In genomic region chr3:49794926-49795905, GRCh38 we compare ENCODE assay signal across 25 cellular contexts. TPM values are rescaled to one million over a fixed set of nuclear protein-coding genes. Genes with fewer than 3 reads are reported as not detected.
DNase-seq lines count a peak whose midpoint lies in the region; ATAC-seq, FAIRE-seq and TF ChIP-seq lines count a peak whose summit lies in the region.
"Had no signal": no experiment of that assay in that cellular context is flagged by ENCODE, and none has a peak within 500 bp of the region (broad histone marks: within the 10 kb centered on the region; RNA-seq: fewer than 3 reads in every experiment).

No MANE protein-coding gene starts in this region.

- ATAC-seq in GM23338: peak; percentile 31
- ATAC-seq in naive thymus-derived CD4-positive, alpha-beta T cell: no peak
- no peak for ATAC-seq in mucosa of descending colon
- ATAC-seq: CD8-positive, alpha-beta T cell had no signal

- H3K27me3 Mint-ChIP-seq in GM23338 (ENCODE audit: insufficient read depth, low read depth, poor library complexity): peaks cover 6% of the 10 kb centered on the region
- H3K27me3 Mint-ChIP-seq in naive thymus-derived CD4-positive, alpha-beta T cell: peaks cover 0 to 13% (median 0%) of the 10 kb centered on the region in 5 donors
- H3K27me3 Mint-ChIP-seq: B cell, IgD-negative memory B cell had no signal

- H3K36me3 Mint-ChIP-seq in GM23338 (ENCODE audit: low read depth): no peaks in the 10 kb centered on the region
- no peaks in the 10 kb centered on the region for H3K36me3 Mint-ChIP-seq in naive thymus-derived CD4-positive, alpha-beta T cell
- H3K36me3 Mint-ChIP-seq: CD8-positive, alpha-beta T cell; IgD-negative memory B cell had no signal

- CTCF ChIA-PET in H1 (lab: Charles Lee; ENCODE audit: partially characterized antibody): interaction anchor here (0.8 to 1.9 kb wide), 5 partner anchors 9 to 94 kb away, joined by 4 to 8 read pairs (median 6); partner anchors contain the start of genes INKA1 and IP6K1
- CTCF ChIA-PET in naive thymus-derived CD4-positive, alpha-beta T cell (lab: Charles Lee): interaction anchor here (1.6 to 1.8 kb wide), 2 partner anchors 8 to 44 kb away, joined by 4 to 5 read pairs; partner anchors contain the start of gene INKA1

- no peak for TF ChIP-seq RAD21 in H1 (IDR thresholded peaks at IDR 0.05 in 1 of 2, conservative IDR thresholded peaks at IDR 0.05 in 1 of 2; ENCODE audit: low read depth in 2 of 2, low read length in 2 of 2)

- H3K79me2 ChIP-seq in GM23338 (replicated peaks; ENCODE audit: insufficient read depth) (no peaks in the 10 kb centered on the region), H1 (ENCODE audit: control insufficient read depth in 1 of 2, insufficient read depth in 2 of 2, low read length in 2 of 2) (no peaks in the 10 kb centered on the region)

- H3K23ac ChIP-seq in H1 (ENCODE audit: insufficient read length): no peak overlapping the region

- H3K27me3 ChIP-seq in GM23338 (ENCODE audit: insufficient read depth) (no peaks in the 10 kb centered on the region), H1 (replicated peaks in 1 of 4; ENCODE audit: control insufficient read depth in 3 of 4, extremely low read depth in 1 of 4, insufficient read depth in 3 of 4, low read length in 3 of 4) (peaks cover 0 to 2% (median 0%) of the 10 kb centered on the region in 4 experiments; a peak in 2 of 7 replicates), spleen (replicated peaks in 1 of 7) (no peaks in the 10 kb centered on the region)
- no peaks in the 10 kb centered on the region for H3K27me3 ChIP-seq in naive thymus-derived CD4-positive, alpha-beta T cell (ENCODE audit: control insufficient read depth in 2 of 2, insufficient read depth in 2 of 2, low read length in 2 of 2)

- no peak overlapping the region for H3K4me3 Mint-ChIP-seq in GM23338
- no peak overlapping the region for H3K4me3 Mint-ChIP-seq in naive thymus-derived CD4-positive, alpha-beta T cell
- H3K4me3 Mint-ChIP-seq: B cell; CD8-positive, alpha-beta T cell; HFFc6; IgD-negative memory B cell had no signal

- intact Hi-C loops in spleen (cut with DNase I; ENCODE audit: low total_unique reads): no loop called here
- intact Hi-C loops in naive thymus-derived CD4-positive, alpha-beta T cell (cut with micrococcal nuclease): no loop called here
- intact Hi-C loops in mucosa of descending colon (cut with DNase I, micrococcal nuclease): no loop called here

- H4K20me1 ChIP-seq in GM23338 (replicated peaks; ENCODE audit: insufficient read depth): no peaks in the 10 kb centered on the region
- peaks cover 0 to 2% of the 10 kb centered on the region in 2 experiments for H4K20me1 ChIP-seq in H1 (replicated peaks in 1 of 2; ENCODE audit: control insufficient read depth in 1 of 2, insufficient read depth in 2 of 2, low read length in 2 of 2)

- peak overlapping the region; percentile 32 for H4K91ac ChIP-seq in H1 (replicated peaks; ENCODE audit: insufficient read length, low read length)

- H3K9me3 Mint-ChIP-seq in GM23338: no peaks in the 10 kb centered on the region
- no peaks in the 10 kb centered on the region for H3K9me3 Mint-ChIP-seq in naive thymus-derived CD4-positive, alpha-beta T cell
- H3K9me3 Mint-ChIP-seq: CD8-positive, alpha-beta T cell; HFFc6; IgD-negative memory B cell had no signal

- TF ChIP-seq EP300 in H1 (IDR thresholded peaks at IDR 0.05; ENCODE audit: borderline replicate concordance in 1 of 2, low read depth in 2 of 2, low read length in 2 of 2): no peak

- H3K9me2 ChIP-seq in GM23338 (ENCODE audit: insufficient read depth): no peaks in the 10 kb centered on the region

- TF ChIP-seq CTCF in GM23338 (conservative IDR thresholded peaks at IDR 0.05; ENCODE audit: low read depth in 2 of 2): no peak
- no peak for TF ChIP-seq CTCF in H1 (IDR thresholded peaks at IDR 0.05; ENCODE audit: control extremely low read depth in 1 of 3, insufficient read depth in 1 of 3, low read depth in 1 of 3, low read length in 3 of 3)
- TF ChIP-seq CTCF in spleen (IDR thresholded peaks at IDR 0.05 in 8 of 11, conservative IDR thresholded peaks at IDR 0.05 in 3 of 11): no peak
- TF ChIP-seq CTCF in mucosa of descending colon (IDR thresholded peaks at IDR 0.05): no peak

- no peaks in the 10 kb centered on the region for H3K36me3 ChIP-seq in GM23338 (ENCODE audit: insufficient read depth)
- no peaks in the 10 kb centered on the region for H3K36me3 ChIP-seq in H1 (ENCODE audit: control insufficient read depth in 2 of 4, insufficient read depth in 4 of 4, low read length in 3 of 4)
- H3K36me3 ChIP-seq in spleen: no peaks in the 10 kb centered on the region
- no peaks in the 10 kb centered on the region for H3K36me3 ChIP-seq in naive thymus-derived CD4-positive, alpha-beta T cell (ENCODE audit: control insufficient read depth in 2 of 3, insufficient read depth in 3 of 3, low read length in 3 of 3)
- H3K36me3 ChIP-seq in mucosa of descending colon (ENCODE audit: low read depth): no peaks in the 10 kb centered on the region
- H3K36me3 ChIP-seq: HAP-1 had no signal

- no peak overlapping the region for H2BK15ac ChIP-seq in H1 (ENCODE audit: low read length)

- H2BK20ac ChIP-seq in H1 (ENCODE audit: low read length): no peak overlapping the region

- H3K27ac ChIP-seq in GM23338 (ENCODE audit: low read depth) (no peak overlapping the region), H1 (ENCODE audit: low read depth, low read length) (no peak overlapping the region), spleen (no peak overlapping the region)
- no peak overlapping the region for H3K27ac ChIP-seq in naive thymus-derived CD4-positive, alpha-beta T cell (ENCODE audit: low read depth, low read length)
- H3K27ac ChIP-seq: C4-2B, KMS-11 had no signal

- H2BK120ac ChIP-seq in H1 (replicated peaks; ENCODE audit: low read depth, low read length): no peak overlapping the region

- H3K9me3 ChIP-seq in H1 (ENCODE audit: insufficient read depth in 2 of 2, low read depth in 1 of 2, low read length in 1 of 2) (no peaks in the 10 kb centered on the region), spleen (no peaks in the 10 kb centered on the region), mucosa of descending colon (no peaks in the 10 kb centered on the region)
- H3K9me3 ChIP-seq in naive thymus-derived CD4-positive, alpha-beta T cell (ENCODE audit: control insufficient read depth in 2 of 3, low read length in 3 of 3): no peaks in the 10 kb centered on the region
- H3K9me3 ChIP-seq: HAP-1 had no signal

- H3K4me1 Mint-ChIP-seq in GM23338: no peaks in the 10 kb centered on the region; the same call in 2 of the 3 replicates
- peaks cover 0 to 4% (median 2%) of the 10 kb centered on the region in 7 donors for H3K4me1 Mint-ChIP-seq in naive thymus-derived CD4-positive, alpha-beta T cell

- no peaks in the 10 kb centered on the region for H3K4me1 ChIP-seq in GM23338 (ENCODE audit: insufficient read depth)
- H3K4me1 ChIP-seq in H1 (replicated peaks in 1 of 4; ENCODE audit: control insufficient read depth in 3 of 4, insufficient read depth in 4 of 4, low read length in 3 of 4): no peaks in the 10 kb centered on the region
- H3K4me1 ChIP-seq in spleen: no peaks in the 10 kb centered on the region
- no peaks in the 10 kb centered on the region for H3K4me1 ChIP-seq in naive thymus-derived CD4-positive, alpha-beta T cell (ENCODE audit: control insufficient read depth in 2 of 2, insufficient read depth in 2 of 2, low read length in 2 of 2)
- no peaks in the 10 kb centered on the region for H3K4me1 ChIP-seq in mucosa of descending colon (ENCODE audit: low read depth)
- H3K4me1 ChIP-seq: HAP-1 had no signal

- no peak overlapping the region for H2BK5ac ChIP-seq in H1 (ENCODE audit: low read depth, low read length)

- H3K56ac ChIP-seq in H1 (replicated peaks; ENCODE audit: insufficient read length, low read depth, low read length): no peak overlapping the region

- H3K4me3 ChIP-seq in GM23338 (no peak overlapping the region), H1 (ENCODE audit: extremely low read depth in 1 of 4, insufficient read depth in 2 of 4, low read depth in 3 of 4, low read length in 4 of 4) (no peak overlapping the region), spleen (no peak overlapping the region), mucosa of descending colon (no peak overlapping the region)
- no peak overlapping the region for H3K4me3 ChIP-seq in naive thymus-derived CD4-positive, alpha-beta T cell (ENCODE audit: low read length)
- H3K4me3 ChIP-seq: HAP-1 had no signal

- DNase-seq in D341Med (ENCODE audit: low spot score): peak; percentile 12
- no peak for DNase-seq in GM23338 (ENCODE audit: low spot score)
- DNase-seq in H1 (ENCODE audit: low read depth in 1 of 2, low spot score in 2 of 2): no peak
- DNase-seq in spleen: peak; percentile 63
- DNase-seq in naive thymus-derived CD4-positive, alpha-beta T cell: no peak
- DNase-seq in mucosa of descending colon: no peak
- DNase-seq in anterior cingulate cortex (lab: John Stamatoyannopoulos, UW): no peak
- DNase-seq: CD8-positive, alpha-beta T cell; DMS153; DND-41; HFFc6; NCI-H1048; NCI-H1417; NCI-H1694; NCI-H2029 treated with DMSO at 0.1 percent for 48 hours; NCI-H2227 treated with DMSO at 0.1 percent for 48 hours; NCI-H526 treated with DMSO at 0.1 percent for 48 hours; SHP77 treated with DMSO at 0.1 percent for 48 hours; SW 1271 had no signal

- WGBS in H1 (ENCODE audit: extremely low coverage in 1 of 2, insufficient coverage in 1 of 2, insufficient read length in 1 of 2, insufficient replicate concordance in 2 of 2, low coverage in 1 of 2, low lambda C conversion rate in 2 of 2, missing lambda C conversion rate in 1 of 2), 2 experiments: 94% methylated on average over 24 of the region's 24 CpGs; no CpG with 5 or more reads in 1 of the 2 experiments
- WGBS in spleen, 5 donors: 86 to 96% (median 90%) methylated on average over 16 to 24 of the region's 24 CpGs

- no peak overlapping the region for H3K14ac ChIP-seq in H1 (ENCODE audit: insufficient read length)

- H3F3A ChIP-seq in GM23338 (replicated peaks; ENCODE audit: low read depth): no peaks in the 10 kb centered on the region

- POLR2A ChIA-PET in H1 (lab: Charles Lee; ENCODE audit: partially characterized antibody): interaction anchor here (0.8 to 1.4 kb wide), 5 partner anchors 10 to 83 kb away, joined by 3 to 4 read pairs (median 3); no protein-coding TSS in a partner anchor
- POLR2A ChIA-PET in naive thymus-derived CD4-positive, alpha-beta T cell (lab: Charles Lee): no interaction called here

- H3K4me2 ChIP-seq in GM23338: no peak overlapping the region
- H3K4me2 ChIP-seq in H1 (ENCODE audit: insufficient read depth in 1 of 2, low read depth in 2 of 2, low read length in 2 of 2): no peak overlapping the region
- H3K4me2 ChIP-seq: KMS-11 had no signal

- no peak overlapping the region for H4K5ac ChIP-seq in H1 (ENCODE audit: insufficient read length, low read depth, low read length)

- H4K8ac ChIP-seq in H1 (ENCODE audit: extremely low read depth, insufficient read depth, low read length): no peak overlapping the region

- H2AFZ ChIP-seq in GM23338: no peak overlapping the region
- H2AFZ ChIP-seq in H1 (ENCODE audit: low read length): no peak overlapping the region

- TF ChIP-seq POLR2A in H1 (IDR thresholded peaks at IDR 0.05; ENCODE audit: control extremely low read depth in 1 of 2, low read depth in 2 of 2, low read length in 2 of 2): no peak
- TF ChIP-seq POLR2A in spleen (IDR thresholded peaks at IDR 0.05): no peak

- 0 out of 2 replicates have a peak overlapping the region, but pooled peaks have one; percentile 39 for H2BK12ac ChIP-seq in H1 (ENCODE audit: low read depth, low read length)

- H3K9ac ChIP-seq in H1 (replicated peaks in 1 of 4; ENCODE audit: extremely low read depth in 1 of 4, low read depth in 3 of 4, low read length in 3 of 4): no peak overlapping the region
- H3K9ac ChIP-seq: KMS-11 had no signal

- no peak overlapping the region for H3K18ac ChIP-seq in H1 (ENCODE audit: extremely low read depth, low read length)

- H3K4ac ChIP-seq in H1 (replicated peaks; ENCODE audit: insufficient read length, low read depth, low read length): no peak overlapping the region

- H3K79me1 ChIP-seq in H1 (ENCODE audit: low read depth, low read length): no peaks in the 10 kb centered on the region

- H3K27ac Mint-ChIP-seq in GM23338: no peak overlapping the region
- H3K27ac Mint-ChIP-seq in naive thymus-derived CD4-positive, alpha-beta T cell: peak overlapping the region in 1 of 9 donors; percentile 27
- H3K27ac Mint-ChIP-seq: B cell; CD8-positive, alpha-beta T cell; HFFc6 had no signal

- no peak overlapping the region for H2AK5ac ChIP-seq in H1 (ENCODE audit: low read depth, low read length)

- no peak for FAIRE-seq in H1 (lab: Jason Lieb, UNC)

- H3K23me2 ChIP-seq in H1 (ENCODE audit: low read depth, low read length): no peaks in the 10 kb centered on the region

RNA-seq across cellular contexts. Expression of gene CDHR4, which starts 4.5 kb away (rescaled TPM):
- total RNA-seq in GM23338 (2014; rRNA removed; shearing (Covaris generic)): 0.24 TPM in 1 of 2 replicates, not detected in the other
- 0.26 and 0.28 TPM in 2 replicates for polyA plus RNA-seq in GM23338 (2016; fragmentation: Nextera tagmentation; extraction: Ambion mirVana)
- 0.50 and 0.54 TPM in 2 replicates for total RNA-seq in H1 (2021; fragmentation: NEBNext Ultra II Directional; extraction: Animal tissue kit (Norgen Biotek cat#: 25700))
- 0.60 and 0.96 TPM in 2 replicates for polyA plus RNA-seq in H1 (2011; rRNA removed)
- polyA plus RNA-seq in H1 (2011; cell fraction: cytosol; rRNA removed): 0.89 TPM
- 6.2 TPM for polyA plus RNA-seq in H1 (2011; cell fraction: nucleus; rRNA removed)
- 0.38 to 0.50 TPM (median 0.42 TPM) in 4 replicates for polyA plus RNA-seq in H1 (2012, experiment 1 of 2)
- not detected for polyA plus RNA-seq in H1 (2012, experiment 2 of 2)
- 0.18 TPM for polyA plus RNA-seq in H1 (2013, experiment 1 of 2)
- 0.17 TPM for polyA plus RNA-seq in H1 (2013, experiment 2 of 2)
- polyA minus RNA-seq in H1 (2011; rRNA and poly(A)+ RNA removed): 0.66 and 0.71 TPM in 2 replicates
- polyA minus RNA-seq in H1 (2011; cell fraction: cytosol; rRNA and poly(A)+ RNA removed): not detected
- polyA minus RNA-seq in H1 (2011; cell fraction: nucleus; rRNA and poly(A)+ RNA removed): 1.00 TPM
- not detected for total RNA-seq in spleen
- polyA plus RNA-seq in spleen: under 1 TPM in 2 of 3 donors, not detected in 1; 0.06 to 0.29 TPM
- under 1 TPM in 3 of 5 experiments, not detected in 2; 0.29 to 0.62 (median 0.44) TPM for total RNA-seq in naive thymus-derived CD4-positive, alpha-beta T cell
- not detected for polyA plus RNA-seq in naive thymus-derived CD4-positive, alpha-beta T cell
- under 1 TPM in 1 of 3 donors, not detected in 2; 0.38 TPM for total RNA-seq in mucosa of descending colon
- total RNA-seq: NCI-H460 had no signal
- polyA plus RNA-seq: IgD-negative memory B cell had no signal

RNA-seq across cellular contexts. Expression of gene INKA1, which starts 7.8 kb away (rescaled TPM):
- 4.0 and 4.9 TPM in 2 replicates for total RNA-seq in GM23338 (2014; rRNA removed; shearing (Covaris generic))
- polyA plus RNA-seq in GM23338 (2016; fragmentation: Nextera tagmentation; extraction: Ambion mirVana) (3.7 and 5.0 TPM in 2 replicates), H1 (2011; rRNA removed) (4.7 and 4.8 TPM in 2 replicates), spleen (10 to 100 TPM; 17.3 to 30.6 (median 21.5) TPM)
- total RNA-seq in H1 (2021; fragmentation: NEBNext Ultra II Directional; extraction: Animal tissue kit (Norgen Biotek cat#: 25700)): 1.3 and 1.8 TPM in 2 replicates
- 3.4 TPM for polyA plus RNA-seq in H1 (2011; cell fraction: cytosol; rRNA removed)
- 4.0 TPM for polyA plus RNA-seq in H1 (2011; cell fraction: nucleus; rRNA removed)
- 0.70 to 2.1 TPM (median 1.8 TPM) in 4 replicates for polyA plus RNA-seq in H1 (2012, experiment 1 of 2)
- 1.6 TPM for polyA plus RNA-seq in H1 (2012, experiment 2 of 2)
- 1.7 TPM for polyA plus RNA-seq in H1 (2013, experiment 1 of 2)
- polyA plus RNA-seq in H1 (2013, experiment 2 of 2): 1.7 TPM
- polyA minus RNA-seq in H1 (2011; rRNA and poly(A)+ RNA removed): 1.6 and 2.1 TPM in 2 replicates
- 1.1 TPM for polyA minus RNA-seq in H1 (2011; cell fraction: cytosol; rRNA and poly(A)+ RNA removed)
- 3.2 TPM for polyA minus RNA-seq in H1 (2011; cell fraction: nucleus; rRNA and poly(A)+ RNA removed)
- total RNA-seq in spleen (10 to 100 TPM in 3 of 7 donors, 1 to 10 TPM in 4; 2.8 to 14.9 (median 7.5) TPM), mucosa of descending colon (1 to 10 TPM in 2 of 3 donors, under 1 TPM in 1; 0.58 to 2.8 (median 1.6) TPM)
- 1 to 10 TPM in 3 of 5 experiments, under 1 TPM in 2; 0.65 to 2.2 (median 1.8) TPM for total RNA-seq in naive thymus-derived CD4-positive, alpha-beta T cell
- 1 to 10 TPM in 1 of 2 donors, under 1 TPM in 1; 0.69 to 1.6 TPM for polyA plus RNA-seq in naive thymus-derived CD4-positive, alpha-beta T cell

RNA-seq across cellular contexts. Expression of gene IP6K1, which starts 8.9 kb away (rescaled TPM):
- 35.5 and 38.4 TPM in 2 replicates for total RNA-seq in GM23338 (2014; rRNA removed; shearing (Covaris generic))
- polyA plus RNA-seq in GM23338 (2016; fragmentation: Nextera tagmentation; extraction: Ambion mirVana) (8.3 and 10.7 TPM in 2 replicates), H1 (2011; rRNA removed) (31.5 and 43.9 TPM in 2 replicates), spleen (10 to 100 TPM in 1 of 3 donors, 1 to 10 TPM in 2; 8.6 to 21.4 (median 9.8) TPM)
- 35.2 and 36.3 TPM in 2 replicates for total RNA-seq in H1 (2021; fragmentation: NEBNext Ultra II Directional; extraction: Animal tissue kit (Norgen Biotek cat#: 25700))
- 35.7 TPM for polyA plus RNA-seq in H1 (2011; cell fraction: cytosol; rRNA removed)
- 57.3 TPM for polyA plus RNA-seq in H1 (2011; cell fraction: nucleus; rRNA removed)
- 24.6 to 29.9 TPM (median 26.4 TPM) in 4 replicates for polyA plus RNA-seq in H1 (2012, experiment 1 of 2)
- 31.3 TPM for polyA plus RNA-seq in H1 (2012, experiment 2 of 2)
- 15.2 TPM for polyA plus RNA-seq in H1 (2013, experiment 1 of 2)
- 15.8 TPM for polyA plus RNA-seq in H1 (2013, experiment 2 of 2)
- 93.9 and 111 TPM in 2 replicates for polyA minus RNA-seq in H1 (2011; rRNA and poly(A)+ RNA removed)
- 35.8 TPM for polyA minus RNA-seq in H1 (2011; cell fraction: cytosol; rRNA and poly(A)+ RNA removed)
- polyA minus RNA-seq in H1 (2011; cell fraction: nucleus; rRNA and poly(A)+ RNA removed): 20.8 TPM
- total RNA-seq in spleen (10 to 100 TPM; 40.7 to 56.0 (median 51.4) TPM), mucosa of descending colon (10 to 100 TPM; 33.1 to 52.5 (median 39.5) TPM)
- total RNA-seq in naive thymus-derived CD4-positive, alpha-beta T cell: 10 to 100 TPM; 41.8 to 57.0 (median 47.3) TPM
- polyA plus RNA-seq in naive thymus-derived CD4-positive, alpha-beta T cell: 10 to 100 TPM; 18.4 to 36.3 TPM

RNA-seq across cellular contexts. Expression of gene UBA7, which starts 18.5 kb away (rescaled TPM):
- total RNA-seq in GM23338 (2014; rRNA removed; shearing (Covaris generic)): 0.14 and 0.50 TPM in 2 replicates
- polyA plus RNA-seq in GM23338 (2016; fragmentation: Nextera tagmentation; extraction: Ambion mirVana): 0.40 and 0.50 TPM in 2 replicates
- 0.34 and 1.9 TPM in 2 replicates for total RNA-seq in H1 (2021; fragmentation: NEBNext Ultra II Directional; extraction: Animal tissue kit (Norgen Biotek cat#: 25700))
- 0.65 and 1.8 TPM in 2 replicates for polyA plus RNA-seq in H1 (2011; rRNA removed)
- 1.6 TPM for polyA plus RNA-seq in H1 (2011; cell fraction: cytosol; rRNA removed)
- 8.9 TPM for polyA plus RNA-seq in H1 (2011; cell fraction: nucleus; rRNA removed)
- polyA plus RNA-seq in H1 (2012, experiment 1 of 2): 0.66 to 1.4 TPM (median 0.97 TPM) in 4 replicates
- 0.46 TPM for polyA plus RNA-seq in H1 (2012, experiment 2 of 2)
- polyA plus RNA-seq in H1 (2013, experiment 1 of 2): 0.26 TPM
- polyA plus RNA-seq in H1 (2013, experiment 2 of 2): 0.22 TPM
- 1.3 TPM in 1 of 2 replicates, not detected in the other for polyA minus RNA-seq in H1 (2011; rRNA and poly(A)+ RNA removed)
- polyA minus RNA-seq in H1 (2011; cell fraction: cytosol; rRNA and poly(A)+ RNA removed): not detected
- polyA minus RNA-seq in H1 (2011; cell fraction: nucleus; rRNA and poly(A)+ RNA removed): 2.8 TPM
- total RNA-seq in spleen: 100 to 1,000 TPM; 176 to 228 (median 218) TPM
- 100 to 1,000 TPM in 2 of 3 donors, 10 to 100 TPM in 1; 91.1 to 231 (median 230) TPM for polyA plus RNA-seq in spleen
- total RNA-seq in naive thymus-derived CD4-positive, alpha-beta T cell: 100 to 1,000 TPM; 273 to 318 (median 287) TPM
- 10 to 100 TPM; 31.6 to 48.4 TPM for polyA plus RNA-seq in naive thymus-derived CD4-positive, alpha-beta T cell
- total RNA-seq in mucosa of descending colon: 100 to 1,000 TPM in 2 of 3 donors, 10 to 100 TPM in 1; 90.3 to 192 (median 139) TPM

Comparison
In these comparisons a context has a peak if more than half of its experiments do, and no peak if none do; other contexts are left out.
1. DNase-seq: peak in D341Med (single experiment) and spleen (single experiment); none in GM23338 (single experiment), H1 (0 of 2), naive thymus-derived CD4-positive, alpha-beta T cell (0 of 9), mucosa of descending colon (0 of 3) and anterior cingulate cortex (0 of 58).